Comparison of ENCODE assay signal across 9 cellular contexts in genomic region chr14:21385170-21385904, GRCh38. TPM values are rescaled to one million over a fixed set of nuclear protein-coding genes. Genes with fewer than 3 reads are reported as not detected.
DNase-seq lines count a peak whose midpoint lies in the region; ATAC-seq and TF ChIP-seq lines count a peak whose summit lies in the region.
"Had no signal": no experiment of that assay in that cellular context is flagged by ENCODE, and none has a peak within 500 bp of the region (broad histone marks: within the 10 kb centered on the region; RNA-seq: fewer than 3 reads in every experiment).

No MANE protein-coding gene starts in this region.

- peaks cover 3% of the 10 kb centered on the region for H3K36me3 Mint-ChIP-seq in IgD-negative memory B cell
- H3K36me3 Mint-ChIP-seq in activated T-helper 17 cell treated with anti-CD3 and anti-CD28 coated beads, Interleukin-2, amount 50 U/mL, for 72 hours (ENCODE audit: low read depth): peaks cover 94% of the 10 kb centered on the region
- H3K36me3 Mint-ChIP-seq in natural killer cell treated with Interleukin-12 subunit alpha and Interleukin-12 subunit beta and Interleukin-15 and Interleukin-18, amount 100 ng/mL, for 72 hours: peaks cover 9% of the 10 kb centered on the region

- H3K4me1 Mint-ChIP-seq in IgD-negative memory B cell: peaks cover 28 to 31% (median 29%) of the 10 kb centered on the region in 3 donors
- peaks cover 12% of the 10 kb centered on the region for H3K4me1 Mint-ChIP-seq in activated T-helper 17 cell treated with anti-CD3 and anti-CD28 coated beads, Interleukin-2, amount 50 U/mL, for 72 hours
- H3K4me1 Mint-ChIP-seq in natural killer cell treated with Interleukin-12 subunit alpha and Interleukin-12 subunit beta and Interleukin-15 and Interleukin-18, amount 100 ng/mL, for 72 hours (ENCODE audit: low read depth in 2 of 2): peaks cover 20 to 26% of the 10 kb centered on the region in 2 donors

- peak overlapping the region; percentile 97 to 100 (median 99) for H3K27ac Mint-ChIP-seq in IgD-negative memory B cell
- H3K27ac Mint-ChIP-seq in activated T-helper 17 cell treated with anti-CD3 and anti-CD28 coated beads, Interleukin-2, amount 50 U/mL, for 72 hours: peak overlapping the region; percentile 98
- peak overlapping the region; percentile 94 to 99 for H3K27ac Mint-ChIP-seq in natural killer cell treated with Interleukin-12 subunit alpha and Interleukin-12 subunit beta and Interleukin-15 and Interleukin-18, amount 100 ng/mL, for 72 hours

- peak overlapping the region; percentile 93 to 99 (median 98) for H3K4me3 Mint-ChIP-seq in IgD-negative memory B cell
- peak overlapping the region; percentile 97 for H3K4me3 Mint-ChIP-seq in activated T-helper 17 cell treated with anti-CD3 and anti-CD28 coated beads, Interleukin-2, amount 50 U/mL, for 72 hours
- H3K4me3 Mint-ChIP-seq in natural killer cell treated with Interleukin-12 subunit alpha and Interleukin-12 subunit beta and Interleukin-15 and Interleukin-18, amount 100 ng/mL, for 72 hours: peak overlapping the region; percentile 97

- intact Hi-C loops in posterior cingulate gyrus (cut with DNase I): loop anchor here (10.0 kb wide), 1 partner anchor 49 kb away; no protein-coding TSS in a partner anchor

- TF ChIP-seq CTCF in GM10266 (IDR thresholded peaks at IDR 0.05; ENCODE audit: control insufficient read depth, insufficient read depth, low read depth, missing control alignments): no peak

- no peak for ATAC-seq in activated T-helper 17 cell treated with anti-CD3 and anti-CD28 coated beads, Interleukin-2, amount 50 U/mL, for 72 hours (replicated peaks)
- ATAC-seq in natural killer cell treated with Interleukin-12 subunit alpha and Interleukin-12 subunit beta and Interleukin-15 and Interleukin-18, amount 100 ng/mL, for 72 hours: no peak
- no peak for ATAC-seq in HG03095 (IDR thresholded peaks at IDR 0.05; ENCODE audit: unreplicated experiment)

- no peaks in the 10 kb centered on the region for H3K9me3 Mint-ChIP-seq in IgD-negative memory B cell
- H3K9me3 Mint-ChIP-seq in activated T-helper 17 cell treated with anti-CD3 and anti-CD28 coated beads, Interleukin-2, amount 50 U/mL, for 72 hours: no peaks in the 10 kb centered on the region
- no peaks in the 10 kb centered on the region for H3K9me3 Mint-ChIP-seq in natural killer cell treated with Interleukin-12 subunit alpha and Interleukin-12 subunit beta and Interleukin-15 and Interleukin-18, amount 100 ng/mL, for 72 hours

- DNase-seq in GM10266 (ENCODE audit: extremely low spot score) (peak; percentile 23), posterior cingulate gyrus (no peak), SHP77 treated with DMSO at 0.1 percent for 48 hours (lab: John Stamatoyannopoulos, UW) (no peak)
- DNase-seq in natural killer cell treated with Interleukin-12 subunit alpha and Interleukin-12 subunit beta and Interleukin-15 and Interleukin-18, amount 100 ng/mL, for 72 hours (ENCODE audit: low spot score): no peak
- DNase-seq in activated CD4-positive, CD25-positive, alpha-beta regulatory T cell (lab: John Stamatoyannopoulos, UW): no peak
- DNase-seq: IMR-90 had no signal

- no peaks in the 10 kb centered on the region for H3K27me3 Mint-ChIP-seq in IgD-negative memory B cell
- no peaks in the 10 kb centered on the region for H3K27me3 Mint-ChIP-seq in activated T-helper 17 cell treated with anti-CD3 and anti-CD28 coated beads, Interleukin-2, amount 50 U/mL, for 72 hours
- H3K27me3 Mint-ChIP-seq in natural killer cell treated with Interleukin-12 subunit alpha and Interleukin-12 subunit beta and Interleukin-15 and Interleukin-18, amount 100 ng/mL, for 72 hours: no peaks in the 10 kb centered on the region

RNA-seq across cellular contexts. Expression of gene SUPT16H, which starts 1.5 kb away (rescaled TPM):
- 66.7 TPM for polyA plus RNA-seq in IgD-negative memory B cell
- 100 to 1,000 TPM; 120 to 176 TPM for total RNA-seq in activated T-helper 17 cell treated with anti-CD3 and anti-CD28 coated beads, Interleukin-2, amount 50 U/mL, for 72 hours
- 100 to 1,000 TPM; 105 to 132 TPM for total RNA-seq in natural killer cell treated with Interleukin-12 subunit alpha and Interleukin-12 subunit beta and Interleukin-15 and Interleukin-18, amount 100 ng/mL, for 72 hours
